Comparison of ENCODE assay signal across 16 cellular contexts in the genomic region with DNA sequence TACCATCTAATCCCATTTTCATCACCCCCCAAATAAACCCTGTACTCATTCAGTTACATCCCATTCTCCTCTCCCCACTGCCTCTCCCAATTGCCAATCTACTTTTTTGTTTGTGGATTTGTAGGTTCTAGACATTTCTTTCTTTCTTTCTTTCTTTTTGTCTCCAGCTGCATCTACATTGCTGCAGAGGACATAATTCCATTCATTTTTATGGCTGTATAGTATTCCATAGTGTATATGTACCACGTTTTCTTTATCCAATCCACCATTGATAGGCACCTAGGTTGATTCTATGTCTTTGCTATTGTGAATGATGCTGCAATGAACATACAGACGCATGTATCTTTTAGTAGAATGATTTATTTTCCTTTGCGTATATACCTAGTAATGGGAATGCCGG. TPM values are rescaled to one million over a fixed set of nuclear protein-coding genes. Genes with fewer than 3 reads are reported as not detected.
DNase-seq lines count a peak whose midpoint lies in the region; ATAC-seq, FAIRE-seq and TF ChIP-seq lines count a peak whose summit lies in the region.
"Had no signal": no experiment of that assay in that cellular context is flagged by ENCODE, and none has a peak within 500 bp of the region (broad histone marks: within the 10 kb centered on the region; RNA-seq: fewer than 3 reads in every experiment).

No MANE protein-coding gene starts in this region.

- no peaks in the 10 kb centered on the region for H3K79me2 ChIP-seq in HepG2 (ENCODE audit: insufficient read depth, low read length)

- H3K4me3 ChIP-seq in HepG2 (replicated peaks in 1 of 3; ENCODE audit: insufficient read depth in 1 of 3, low read depth in 2 of 3, low read length in 3 of 3) (peak overlapping the region in 2 of 3 experiments; percentile 64 to 77; a peak in 5 of 6 replicates), right lobe of liver (peak overlapping the region in 1 of 3 donors; percentile 35), urinary bladder (ENCODE audit: low read depth, low read length) (peak overlapping the region; percentile 44)

- H3K9me3 Mint-ChIP-seq in activated naive CD8-positive, alpha-beta T cell treated with anti-CD3 and anti-CD28 coated beads, Interleukin-2, amount 50 U/mL, for 24 hours: peaks cover 8% of the 10 kb centered on the region
- peaks cover 3 to 9% (median 5%) of the 10 kb centered on the region in 7 donors for H3K9me3 Mint-ChIP-seq in naive B cell

- H3K27me3 ChIP-seq in HepG2 (ENCODE audit: control insufficient read depth in 1 of 2, insufficient read depth in 2 of 2, low read length in 2 of 2) (peaks cover 0 to 18% of the 10 kb centered on the region in 2 experiments; a peak in 4 of 5 replicates), right lobe of liver (no peaks in the 10 kb centered on the region)

- no peak for TF ChIP-seq EP300 in HepG2 (IDR thresholded peaks at IDR 0.05; ENCODE audit: low read depth in 2 of 2, low read length in 2 of 2)
- TF ChIP-seq EP300 in HepG2 (CRISPR knock-in tag; IDR thresholded peaks at IDR 0.05; ENCODE audit: borderline replicate concordance): no peak

- H2AFZ ChIP-seq in HepG2 (ENCODE audit: low read length): no peak overlapping the region

- H3K36me3 ChIP-seq in HepG2 (replicated peaks in 1 of 2; ENCODE audit: control insufficient read depth in 1 of 2, insufficient read depth in 2 of 2, low read length in 2 of 2) (no peaks in the 10 kb centered on the region), right lobe of liver (no peaks in the 10 kb centered on the region), urinary bladder (ENCODE audit: insufficient read depth) (no peaks in the 10 kb centered on the region)

- H3K9me3 ChIP-seq in HepG2 (ENCODE audit: low read length) (no peaks in the 10 kb centered on the region), right lobe of liver (no peaks in the 10 kb centered on the region)

- ATAC-seq in HepG2 (no peak), right lobe of liver (no peak), naive B cell (ENCODE audit: low read depth in 2 of 2) (no peak), GM18907 (IDR thresholded peaks at IDR 0.05; ENCODE audit: unreplicated experiment) (no peak)
- ATAC-seq in activated naive CD8-positive, alpha-beta T cell treated with anti-CD3 and anti-CD28 coated beads, Interleukin-2, amount 50 U/mL, for 24 hours: no peak
- ATAC-seq: natural killer cell, T-helper 17 cell had no signal

- H3K4me3 Mint-ChIP-seq in activated naive CD8-positive, alpha-beta T cell treated with anti-CD3 and anti-CD28 coated beads, Interleukin-2, amount 50 U/mL, for 24 hours: peak overlapping the region; percentile 52
- H3K4me3 Mint-ChIP-seq in naive B cell: peak overlapping the region; percentile 77 to 94 (median 87)
- H3K4me3 Mint-ChIP-seq: activated naive CD4-positive, alpha-beta T cell treated with anti-CD3 and anti-CD28 coated beads, Interleukin-2, amount 50 U/mL, for 24 hours; natural killer cell; T-helper 17 cell had no signal

- no peak overlapping the region for H3K9ac ChIP-seq in HepG2 (ENCODE audit: insufficient read depth, low read depth, low read length)

- H3K27ac Mint-ChIP-seq in activated naive CD8-positive, alpha-beta T cell treated with anti-CD3 and anti-CD28 coated beads, Interleukin-2, amount 50 U/mL, for 24 hours: no peak overlapping the region
- peak overlapping the region in 1 of 6 donors; percentile 83 for H3K27ac Mint-ChIP-seq in naive B cell
- H3K27ac Mint-ChIP-seq: activated naive CD4-positive, alpha-beta T cell treated with anti-CD3 and anti-CD28 coated beads, Interleukin-2, amount 50 U/mL, for 24 hours; natural killer cell; T-helper 17 cell had no signal

- FAIRE-seq in HepG2 (lab: Jason Lieb, UNC): no peak
- FAIRE-seq: islet of Langerhans had no signal

- intact Hi-C loops in HepG2 (cut with micrococcal nuclease; ENCODE audit: unreplicated experiment): loop anchor here (1.0 to 10.0 kb wide), 2 partner anchors 16 to 270 kb away; no protein-coding TSS in a partner anchor
- intact Hi-C loops in right lobe of liver (cut with DNase I): no loop called here

- in situ Hi-C loops in HepG2 (cut with HindIII; ENCODE audit: extremely low pct_ligation_motif_present, low pct_unique_long_range_greater_than_20kb): no loop called here

- no peak for TF ChIP-seq RAD21 in HepG2 (CRISPR knock-in tag; IDR thresholded peaks at IDR 0.05)

- 61% methylated on average over 4 of the region's 4 CpGs for WGBS in HepG2 (ENCODE audit: low lambda C conversion rate)
- 76% methylated on average over 4 of the region's 4 CpGs for WGBS in right lobe of liver (ENCODE audit: insufficient coverage, low coverage, low lambda C conversion rate, missing lambda C conversion rate)
- 75% methylated on average over 4 of the region's 4 CpGs for WGBS in urinary bladder

- H3K4me1 ChIP-seq in HepG2 (ENCODE audit: insufficient read depth, low read length) (peaks cover 6% of the 10 kb centered on the region), right lobe of liver (peaks cover 0 to 8% (median 1%) of the 10 kb centered on the region in 4 donors), urinary bladder (ENCODE audit: insufficient read depth) (no peaks in the 10 kb centered on the region)

- TF ChIP-seq POLR2A in HepG2 (IDR thresholded peaks at IDR 0.05; ENCODE audit: insufficient read depth in 1 of 2, low read depth in 2 of 2, low read length in 2 of 2) (no peak), right lobe of liver (IDR thresholded peaks at IDR 0.05) (no peak)

- POLR2A ChIA-PET in HepG2 (lab: Yijun Ruan, JAX): interaction anchor here (1.0 to 2.5 kb wide), 2 partner anchors 11 to 16 kb away, joined by 3 to 9 read pairs; no protein-coding TSS in a partner anchor

- CTCF ChIA-PET in HepG2 (lab: Yijun Ruan, JAX; ENCODE audit: low intra/inter-chr PET ratio, low total read pairs): interaction anchor here (1.0 to 1.5 kb wide), 2 partner anchors 16 to 34 kb away, joined by 3 to 9 read pairs; no protein-coding TSS in a partner anchor

- no peaks in the 10 kb centered on the region for H3K36me3 Mint-ChIP-seq in activated naive CD8-positive, alpha-beta T cell treated with anti-CD3 and anti-CD28 coated beads, Interleukin-2, amount 50 U/mL, for 24 hours (ENCODE audit: low read depth)
- peaks cover 6 to 7% of the 10 kb centered on the region in 2 donors for H3K36me3 Mint-ChIP-seq in naive B cell

- BruUV-seq in HepG2 (replicated peaks; lab: Mats Ljungman, UMichigan): no TSS peak

- TF ChIP-seq CTCF in HepG2 (CRISPR knock-in tag; IDR thresholded peaks at IDR 0.05) (no peak), right lobe of liver (IDR thresholded peaks at IDR 0.05) (no peak)

- no peaks in the 10 kb centered on the region for H4K20me1 ChIP-seq in HepG2 (ENCODE audit: insufficient read depth, low read length)

- peaks cover 66% of the 10 kb centered on the region for H3K27me3 Mint-ChIP-seq in activated naive CD8-positive, alpha-beta T cell treated with anti-CD3 and anti-CD28 coated beads, Interleukin-2, amount 50 U/mL, for 24 hours
- peaks cover 7 to 9% (median 9%) of the 10 kb centered on the region in 3 donors for H3K27me3 Mint-ChIP-seq in naive B cell

- H3K27ac ChIP-seq in HepG2 (ENCODE audit: extremely low read length, insufficient read depth, low read length): no peak overlapping the region
- H3K27ac ChIP-seq in right lobe of liver: no peak overlapping the region
- no peak overlapping the region for H3K27ac ChIP-seq in urinary bladder (ENCODE audit: low read depth)
- H3K27ac ChIP-seq: HL-60 had no signal

- DNase-seq in HepG2 (ENCODE audit: low spot score): no peak
- DNase-seq in right lobe of liver: no peak
- no peak for DNase-seq in activated naive CD8-positive, alpha-beta T cell treated with anti-CD3 and anti-CD28 coated beads, Interleukin-2, amount 50 U/mL, for 24 hours
- DNase-seq in naive B cell: no peak
- no peak for DNase-seq in kidney tubule cell (ENCODE audit: low spot score)
- DNase-seq in GF-D8 (lab: John Stamatoyannopoulos, UW): no peak
- DNase-seq: natural killer cell, NCI-H226, OCI-M1, T-helper 17 cell had no signal

- peak overlapping the region; percentile 90 for H3K4me2 ChIP-seq in HepG2 (ENCODE audit: low read depth, low read length)

- peaks cover 3% of the 10 kb centered on the region for H3K4me1 Mint-ChIP-seq in activated naive CD8-positive, alpha-beta T cell treated with anti-CD3 and anti-CD28 coated beads, Interleukin-2, amount 50 U/mL, for 24 hours
- H3K4me1 Mint-ChIP-seq in naive B cell: peaks cover 8 to 14% (median 9%) of the 10 kb centered on the region in 3 donors

RNA-seq across cellular contexts. Expression of a gene that starts 6.3 kb away (rescaled TPM):
- total RNA-seq in HepG2 (2016; rRNA removed; fragmentation: Illumina TruSeq; extraction: Trizol) (1.9 and 2.4 TPM in 2 replicates), right lobe of liver (10 to 100 TPM in 2 of 6 experiments, 1 to 10 TPM in 4; 4.4 to 14.9 (median 5.9) TPM), urinary bladder (12.6 TPM)
- 0.53 and 0.91 TPM in 2 replicates for total RNA-seq in HepG2 (2016; cell fraction: cytosol; rRNA removed; fragmentation: Illumina TruSeq; extraction: Trizol; ENCODE audit: low read depth)
- total RNA-seq in HepG2 (2016; cell fraction: insoluble cytoplasmic fraction; rRNA removed; fragmentation: Illumina TruSeq; extraction: Trizol): 1.5 and 2.2 TPM in 2 replicates
- total RNA-seq in HepG2 (2016; cell fraction: membrane; rRNA removed; fragmentation: Illumina TruSeq; extraction: Trizol): 0.45 and 0.74 TPM in 2 replicates
- 0.71 and 0.72 TPM in 2 replicates for total RNA-seq in HepG2 (2016; cell fraction: nucleus; rRNA removed; fragmentation: Illumina TruSeq; extraction: Trizol)
- polyA plus RNA-seq in HepG2 (2011; rRNA removed) (2.2 and 2.6 TPM in 2 replicates), naive B cell (ENCODE audit: low read depth in 6 of 6) (10 to 100 TPM in 1 of 6 donors, 1 to 10 TPM in 5; 2.4 to 13.0 (median 3.4) TPM), urinary bladder (25.8 TPM)
- polyA plus RNA-seq in HepG2 (2011; cell fraction: cytosol; rRNA removed): 2.3 and 2.5 TPM in 2 replicates
- 3.8 and 5.1 TPM in 2 replicates for polyA plus RNA-seq in HepG2 (2011; cell fraction: nucleus; rRNA removed)
- polyA plus RNA-seq in HepG2 (2012): 3.1 and 5.2 TPM in 2 replicates
- 0.28 and 1.1 TPM in 2 replicates for polyA plus RNA-seq in HepG2 (2016; cell fraction: cytosol; fragmentation: Illumina TruSeq; extraction: Trizol; ENCODE audit: low read depth)
- polyA plus RNA-seq in HepG2 (2016; cell fraction: insoluble cytoplasmic fraction; fragmentation: Illumina TruSeq; extraction: Trizol; ENCODE audit: low read depth): 2.0 TPM in 2 replicates
- 0.23 and 0.62 TPM in 2 replicates for polyA plus RNA-seq in HepG2 (2016; cell fraction: membrane; fragmentation: Illumina TruSeq; extraction: Trizol; ENCODE audit: low read depth)
- 1.6 and 2.0 TPM in 2 replicates for polyA plus RNA-seq in HepG2 (2016; cell fraction: nucleus; fragmentation: Illumina TruSeq; extraction: Trizol; ENCODE audit: insufficient read depth, low read depth)
- 2.0 TPM in 1 of 2 replicates, not detected in the other for polyA minus RNA-seq in HepG2 (2011; rRNA and poly(A)+ RNA removed; ENCODE audit: low replicate concordance)
- 0.69 and 3.2 TPM in 2 replicates for polyA minus RNA-seq in HepG2 (2011; cell fraction: cytosol; rRNA and poly(A)+ RNA removed)
- polyA minus RNA-seq in HepG2 (2011; cell fraction: nucleus; rRNA and poly(A)+ RNA removed): 0.52 and 0.87 TPM in 2 replicates
- total RNA-seq: G401, natural killer cell had no signal

RNA-seq across cellular contexts. Expression of a gene that starts 50.9 kb away (rescaled TPM):
- 30.0 and 37.7 TPM in 2 replicates for total RNA-seq in HepG2 (2016; rRNA removed; fragmentation: Illumina TruSeq; extraction: Trizol)
- total RNA-seq in HepG2 (2016; cell fraction: cytosol; rRNA removed; fragmentation: Illumina TruSeq; extraction: Trizol; ENCODE audit: low read depth): 7.5 and 7.9 TPM in 2 replicates
- total RNA-seq in HepG2 (2016; cell fraction: insoluble cytoplasmic fraction; rRNA removed; fragmentation: Illumina TruSeq; extraction: Trizol): 30.0 and 37.4 TPM in 2 replicates
- total RNA-seq in HepG2 (2016; cell fraction: membrane; rRNA removed; fragmentation: Illumina TruSeq; extraction: Trizol): 16.1 and 18.2 TPM in 2 replicates
- 17.1 and 18.6 TPM in 2 replicates for total RNA-seq in HepG2 (2016; cell fraction: nucleus; rRNA removed; fragmentation: Illumina TruSeq; extraction: Trizol)
- polyA plus RNA-seq in HepG2 (2011; rRNA removed): 6.5 and 8.0 TPM in 2 replicates
- polyA plus RNA-seq in HepG2 (2011; cell fraction: cytosol; rRNA removed): 5.8 and 8.4 TPM in 2 replicates
- 3.4 and 5.6 TPM in 2 replicates for polyA plus RNA-seq in HepG2 (2011; cell fraction: nucleus; rRNA removed)
- 7.3 and 13.1 TPM in 2 replicates for polyA plus RNA-seq in HepG2 (2012)
- polyA plus RNA-seq in HepG2 (2016; cell fraction: cytosol; fragmentation: Illumina TruSeq; extraction: Trizol; ENCODE audit: low read depth): 1.2 and 1.6 TPM in 2 replicates
- polyA plus RNA-seq in HepG2 (2016; cell fraction: insoluble cytoplasmic fraction; fragmentation: Illumina TruSeq; extraction: Trizol; ENCODE audit: low read depth): 22.7 and 23.5 TPM in 2 replicates
- polyA plus RNA-seq in HepG2 (2016; cell fraction: membrane; fragmentation: Illumina TruSeq; extraction: Trizol; ENCODE audit: low read depth): 3.8 and 4.0 TPM in 2 replicates
- 10.6 and 12.9 TPM in 2 replicates for polyA plus RNA-seq in HepG2 (2016; cell fraction: nucleus; fragmentation: Illumina TruSeq; extraction: Trizol; ENCODE audit: insufficient read depth, low read depth)
- 17.9 TPM in 1 of 2 replicates, not detected in the other for polyA minus RNA-seq in HepG2 (2011; rRNA and poly(A)+ RNA removed; ENCODE audit: low replicate concordance)
- 11.2 and 14.3 TPM in 2 replicates for polyA minus RNA-seq in HepG2 (2011; cell fraction: cytosol; rRNA and poly(A)+ RNA removed)
- polyA minus RNA-seq in HepG2 (2011; cell fraction: nucleus; rRNA and poly(A)+ RNA removed): 22.4 and 31.3 TPM in 2 replicates
- total RNA-seq in right lobe of liver: 10 to 100 TPM in 5 of 6 experiments, 1 to 10 TPM in 1; 10.0 to 16.3 (median 11.4) TPM
- not detected for polyA plus RNA-seq in naive B cell (ENCODE audit: low read depth in 6 of 6)
- total RNA-seq in urinary bladder: 0.05 TPM
- polyA plus RNA-seq in urinary bladder: 0.01 TPM
- total RNA-seq: G401, T-helper 17 cell had no signal
